12 cellular contexts compared by ENCODE assay signal in the genomic region with DNA sequence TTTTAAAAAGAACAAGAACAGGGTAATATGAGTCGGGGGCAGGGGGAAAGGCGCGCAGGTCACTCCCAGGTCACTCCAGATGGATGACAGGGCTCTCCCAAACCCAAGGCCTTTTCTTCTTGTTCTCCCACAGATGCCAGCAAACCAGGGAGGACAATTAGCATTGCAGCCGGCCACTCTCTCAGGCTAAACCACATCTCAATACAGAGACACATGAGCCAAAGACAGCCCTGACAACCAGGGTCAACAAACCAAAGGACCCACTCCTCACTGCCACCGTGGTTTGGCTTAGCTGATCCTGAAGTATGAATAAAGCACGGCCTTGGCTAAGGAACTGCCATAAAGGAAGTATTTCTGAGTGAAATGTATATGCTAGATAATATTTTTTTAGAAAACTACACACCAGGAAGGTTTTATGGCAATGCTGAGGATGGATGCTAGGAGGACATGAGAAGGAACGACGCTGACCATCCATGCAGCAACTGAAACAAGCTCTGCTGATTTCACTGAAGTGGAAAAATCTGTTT. TPM values are rescaled to one million over a fixed set of nuclear protein-coding genes. Genes with fewer than 3 reads are reported as not detected.
DNase-seq lines count a peak whose midpoint lies in the region; ATAC-seq lines count a peak whose summit lies in the region.
"Had no signal": no experiment of that assay in that cellular context is flagged by ENCODE, and none has a peak within 500 bp of the region (broad histone marks: within the 10 kb centered on the region; RNA-seq: fewer than 3 reads in every experiment).

No MANE protein-coding gene starts in this region.

- intact Hi-C loops in posterior vena cava (cut with DNase I) = no loop called here

- peaks cover 2 to 67% (median 59%) of the 10 kb centered on the region in 5 donors for H3K4me1 ChIP-seq in subcutaneous abdominal adipose tissue (ENCODE audit: control insufficient read depth in 5 of 5, insufficient read depth in 5 of 5, low read length in 5 of 5)

- ATAC-seq in GM21423 (IDR thresholded peaks at IDR 0.05; ENCODE audit: unreplicated experiment) = no peak

- no peaks in the 10 kb centered on the region for H3K27me3 ChIP-seq in subcutaneous abdominal adipose tissue (ENCODE audit: control insufficient read depth in 5 of 5, insufficient read depth in 4 of 5, low read length in 5 of 5)

- DNase-seq in DMS53 (lab: John Stamatoyannopoulos, UW) = peak; percentile 53
- no peak for DNase-seq in DMS53 treated with DMSO at 0.1 percent for 48 hours (lab: John Stamatoyannopoulos, UW; ENCODE audit: unreplicated experiment)
- DNase-seq in cerebellar cortex (ENCODE audit: low spot score) = peak; percentile 81
- peak; percentile 33 for DNase-seq in mesenteric fat pad (ENCODE audit: low spot score)
- no peak for DNase-seq in NCI-H2227 (lab: John Stamatoyannopoulos, UW; ENCODE audit: unreplicated experiment)
- DNase-seq in posterior vena cava (ENCODE audit: low spot score) = no peak
- DNase-seq: activated CD8-positive, alpha-beta memory T cell treated with anti-CD3 and anti-CD28 coated beads, Interleukin-2, amount 50 U/mL, for 4 hours; amygdala; stimulated activated CD4-positive, alpha-beta T cell treated with anti-CD3 and anti-CD28 coated beads, Interleukin-1b, Interleukin-23, amount 100 ng/mL, for 48 hours had no signal

- no peak overlapping the region for H3K4me3 ChIP-seq in subcutaneous abdominal adipose tissue (ENCODE audit: low read depth in 1 of 5, low read length in 5 of 5)

- H3K9ac ChIP-seq in subcutaneous abdominal adipose tissue (ENCODE audit: low read length in 5 of 5) = no peak overlapping the region

- H3K9me3 ChIP-seq in subcutaneous abdominal adipose tissue (ENCODE audit: control insufficient read depth in 5 of 5, low read length in 5 of 5) = no peaks in the 10 kb centered on the region

- H3K27ac ChIP-seq in subcutaneous abdominal adipose tissue (ENCODE audit: low read depth, low read length) = peak overlapping the region; percentile 33
- H3K27ac ChIP-seq: HL-60 had no signal

- peaks cover 0 to 5% (median 2%) of the 10 kb centered on the region in 5 donors for H3K36me3 ChIP-seq in subcutaneous abdominal adipose tissue (ENCODE audit: control insufficient read depth in 5 of 5, insufficient read depth in 5 of 5, low read length in 5 of 5)

RNA-seq across cellular contexts. Expression of a gene that starts 47.2 kb away (rescaled TPM):
- total RNA-seq in mesenteric fat pad = 48.7 TPM
- 10 to 100 TPM; 37.2 to 41.8 TPM for total RNA-seq in posterior vena cava

Comparison
In these comparisons a context has a peak if more than half of its experiments do, and no peak if none do; other contexts are left out.
1. DNase-seq: peak in DMS53 (single experiment), cerebellar cortex (single experiment) and mesenteric fat pad (single experiment); none in DMS53 treated with DMSO at 0.1 percent for 48 hours (single experiment), NCI-H2227 (single experiment) and posterior vena cava (single experiment).